ENCODE assay signal across 10 cellular contexts in the genomic region with DNA sequence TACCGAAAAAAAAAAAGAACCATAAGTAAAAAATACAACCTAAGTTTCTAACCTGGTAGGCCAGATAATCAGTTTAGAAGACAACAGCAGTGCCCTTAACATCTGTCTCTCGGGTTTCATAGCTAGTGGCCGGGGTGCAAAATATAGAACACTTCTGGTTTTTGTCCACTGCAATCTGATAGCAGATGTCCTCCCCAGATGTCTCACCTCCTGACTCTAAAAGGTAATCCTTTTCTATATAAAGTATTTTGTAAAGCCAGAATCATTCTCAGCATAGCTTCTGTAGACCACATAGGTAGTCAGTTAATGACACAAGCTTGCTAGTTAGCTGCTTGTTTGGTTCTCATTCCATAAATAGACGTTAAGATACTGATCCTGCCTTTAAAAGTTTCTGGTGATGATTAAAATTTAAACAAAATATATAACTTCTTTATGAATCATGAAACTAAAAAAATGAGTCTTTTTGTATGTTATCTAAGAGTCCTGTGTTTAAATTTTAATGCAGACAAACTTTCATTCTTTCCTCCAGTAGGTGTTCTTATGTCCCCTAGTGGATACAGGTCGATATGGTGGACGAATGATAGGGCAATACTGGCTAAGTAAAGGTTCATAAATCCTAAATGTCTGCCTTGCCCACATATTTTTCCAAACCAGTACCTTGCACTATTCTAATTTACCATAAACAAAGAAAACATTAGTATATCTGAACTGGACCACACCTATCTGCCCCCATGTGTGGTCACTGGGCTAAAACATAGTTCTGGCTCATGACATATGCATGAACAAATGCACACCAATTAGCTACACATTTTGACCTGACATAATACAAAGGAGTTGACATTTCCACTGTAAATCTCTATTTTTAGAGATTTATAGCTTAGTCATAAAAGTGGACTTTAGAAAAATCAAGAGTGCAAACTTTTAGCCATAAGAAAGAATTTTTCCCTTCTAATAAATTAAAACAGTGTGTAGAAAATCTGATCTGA.
DNase-seq lines count a peak whose midpoint lies in the region; ATAC-seq and TF ChIP-seq lines count a peak whose summit lies in the region.
"Had no signal": no experiment of that assay in that cellular context is flagged by ENCODE, and none has a peak within 500 bp of the region (broad histone marks: within the 10 kb centered on the region; RNA-seq: fewer than 3 reads in every experiment).

No MANE protein-coding gene starts in this region.

- H2BK5ac ChIP-seq in neuronal stem cell (ENCODE audit: low read length): no peak overlapping the region

- H2AFZ ChIP-seq in neuronal stem cell (ENCODE audit: low read length): no peak overlapping the region

- H3K36me3 ChIP-seq in neuronal stem cell (replicated peaks in 1 of 2; ENCODE audit: control insufficient read depth in 2 of 2, insufficient read depth in 2 of 2, low read length in 2 of 2): no peaks in the 10 kb centered on the region
- H3K36me3 ChIP-seq: ovary had no signal

- TF ChIP-seq EP300 in Ishikawa (IDR thresholded peaks at IDR 0.05; ENCODE audit: borderline replicate concordance): no peak

- no peak overlapping the region for H4K91ac ChIP-seq in neuronal stem cell (ENCODE audit: low read depth, low read length, poor library complexity)

- H3K14ac ChIP-seq in neuronal stem cell (ENCODE audit: low read length): no peak overlapping the region

- H3K9ac ChIP-seq in neuronal stem cell (ENCODE audit: low read depth, low read length, poor library complexity): no peak overlapping the region

- ATAC-seq in GM21619 (IDR thresholded peaks at IDR 0.05; ENCODE audit: unreplicated experiment): peak; percentile 72
- ATAC-seq in stimulated activated naive CD8-positive, alpha-beta T cell treated with anti-CD3 and anti-CD28 coated beads, Interleukin-15, Interleukin-2, amounts not matched to agents 100 U/mL and 50 U/mL, for 24 hours: no peak

- H3K23ac ChIP-seq in neuronal stem cell (ENCODE audit: low read depth, low read length, poor library complexity): no peak overlapping the region

- DNase-seq in fibroblast of villous mesenchyme (ENCODE audit: low read depth) (no peak), NCI-H1694 (lab: John Stamatoyannopoulos, UW) (no peak), neuronal stem cell (ENCODE audit: low spot score) (no peak), NCI-H187 treated with DMSO at 0.1 percent for 48 hours (lab: John Stamatoyannopoulos, UW) (no peak)
- DNase-seq in stimulated activated naive CD8-positive, alpha-beta T cell treated with anti-CD3 and anti-CD28 coated beads, Interleukin-15, Interleukin-2, amounts not matched to agents 100 U/mL and 50 U/mL, for 24 hours: no peak
- DNase-seq: ovary, substantia nigra had no signal

- H3K4me3 ChIP-seq in fibroblast of villous mesenchyme (ENCODE audit: low read depth, low read length) (no peak overlapping the region), neuronal stem cell (ENCODE audit: low read length in 2 of 2) (no peak overlapping the region)
- H3K4me3 ChIP-seq: ovary had no signal

- TF ChIP-seq CTCF in GM12872 (IDR thresholded peaks at IDR 0.05; ENCODE audit: insufficient read depth, low read depth, low read length) (peak; percentile 40; the same call in 2 of the 3 replicates), fibroblast of villous mesenchyme (IDR thresholded peaks at IDR 0.05; ENCODE audit: insufficient read depth, low read depth, low read length) (peak; percentile 26)

- H2BK15ac ChIP-seq in neuronal stem cell (ENCODE audit: low read length): no peak overlapping the region

- H3K9me3 ChIP-seq in neuronal stem cell (replicated peaks in 1 of 2; ENCODE audit: control insufficient read depth in 2 of 2, insufficient read depth in 1 of 2, low read depth in 1 of 2, low read length in 2 of 2): peaks cover 3 to 10% of the 10 kb centered on the region in 2 donors
- H3K9me3 ChIP-seq: ovary had no signal

- WGBS in neuronal stem cell (ENCODE audit: extremely low coverage in 2 of 2, insufficient read length in 2 of 2, insufficient replicate concordance in 1 of 2), 2 donors: no CpG with 5 or more reads among the region's 6 CpGs

- H4K8ac ChIP-seq in neuronal stem cell (ENCODE audit: low read depth, low read length): no peak overlapping the region

- peak; percentile 47; the same call in 1 of the 2 replicates for TF ChIP-seq RAD21 in Ishikawa (IDR thresholded peaks at IDR 0.05; ENCODE audit: low read depth)

- H3K4me1 ChIP-seq in neuronal stem cell (ENCODE audit: control insufficient read depth in 2 of 2, insufficient read depth in 1 of 2, low read depth in 1 of 2, low read length in 2 of 2): peaks cover 0 to 3% of the 10 kb centered on the region in 2 donors

- no peak overlapping the region for H2BK12ac ChIP-seq in neuronal stem cell (ENCODE audit: low read length)

- H3K18ac ChIP-seq in neuronal stem cell (ENCODE audit: low read length): no peak overlapping the region

- H3K79me1 ChIP-seq in neuronal stem cell (ENCODE audit: low read depth, low read length): no peaks in the 10 kb centered on the region

- H3K27ac ChIP-seq in neuronal stem cell (replicated peaks; ENCODE audit: low read length): no peak overlapping the region
- H3K27ac ChIP-seq: ovary had no signal

- no peak overlapping the region for H2AK5ac ChIP-seq in neuronal stem cell (ENCODE audit: low read depth, low read length)

- H2BK120ac ChIP-seq in neuronal stem cell (ENCODE audit: low read depth, low read length): no peak overlapping the region

- H3K4me2 ChIP-seq in neuronal stem cell (ENCODE audit: insufficient read depth, low read length, poor library complexity, severe bottlenecking): no peak overlapping the region

- H3K4ac ChIP-seq in neuronal stem cell (ENCODE audit: low read length): no peak overlapping the region

- H3K27me3 ChIP-seq in neuronal stem cell (ENCODE audit: control insufficient read depth in 3 of 3, insufficient read depth in 3 of 3, low read depth in 1 of 3, low read length in 3 of 3): no peaks in the 10 kb centered on the region
- H3K27me3 ChIP-seq: ovary had no signal

TF ChIP-seq in Ishikawa, 13 proteins besides CTCF, POLR2A, EP300 and RAD21:
- TF ChIP-seq ZBTB7A (IDR thresholded peaks at IDR 0.05; ENCODE audit: low read depth) (no peak), TEAD4 (IDR thresholded peaks at IDR 0.05) (no peak), YY1 (IDR thresholded peaks at IDR 0.05; ENCODE audit: low read depth) (no peak), TCF12 (IDR thresholded peaks at IDR 0.05; ENCODE audit: low read depth) (no peak), CREB1 (IDR thresholded peaks at IDR 0.05; ENCODE audit: low read depth) (no peak), EGR1 (IDR thresholded peaks at IDR 0.05) (no peak), USF1 (IDR thresholded peaks at IDR 0.05) (no peak), TAF1 (IDR thresholded peaks at IDR 0.05; ENCODE audit: low read depth) (no peak)
- TF ChIP-seq, protein P1, sequence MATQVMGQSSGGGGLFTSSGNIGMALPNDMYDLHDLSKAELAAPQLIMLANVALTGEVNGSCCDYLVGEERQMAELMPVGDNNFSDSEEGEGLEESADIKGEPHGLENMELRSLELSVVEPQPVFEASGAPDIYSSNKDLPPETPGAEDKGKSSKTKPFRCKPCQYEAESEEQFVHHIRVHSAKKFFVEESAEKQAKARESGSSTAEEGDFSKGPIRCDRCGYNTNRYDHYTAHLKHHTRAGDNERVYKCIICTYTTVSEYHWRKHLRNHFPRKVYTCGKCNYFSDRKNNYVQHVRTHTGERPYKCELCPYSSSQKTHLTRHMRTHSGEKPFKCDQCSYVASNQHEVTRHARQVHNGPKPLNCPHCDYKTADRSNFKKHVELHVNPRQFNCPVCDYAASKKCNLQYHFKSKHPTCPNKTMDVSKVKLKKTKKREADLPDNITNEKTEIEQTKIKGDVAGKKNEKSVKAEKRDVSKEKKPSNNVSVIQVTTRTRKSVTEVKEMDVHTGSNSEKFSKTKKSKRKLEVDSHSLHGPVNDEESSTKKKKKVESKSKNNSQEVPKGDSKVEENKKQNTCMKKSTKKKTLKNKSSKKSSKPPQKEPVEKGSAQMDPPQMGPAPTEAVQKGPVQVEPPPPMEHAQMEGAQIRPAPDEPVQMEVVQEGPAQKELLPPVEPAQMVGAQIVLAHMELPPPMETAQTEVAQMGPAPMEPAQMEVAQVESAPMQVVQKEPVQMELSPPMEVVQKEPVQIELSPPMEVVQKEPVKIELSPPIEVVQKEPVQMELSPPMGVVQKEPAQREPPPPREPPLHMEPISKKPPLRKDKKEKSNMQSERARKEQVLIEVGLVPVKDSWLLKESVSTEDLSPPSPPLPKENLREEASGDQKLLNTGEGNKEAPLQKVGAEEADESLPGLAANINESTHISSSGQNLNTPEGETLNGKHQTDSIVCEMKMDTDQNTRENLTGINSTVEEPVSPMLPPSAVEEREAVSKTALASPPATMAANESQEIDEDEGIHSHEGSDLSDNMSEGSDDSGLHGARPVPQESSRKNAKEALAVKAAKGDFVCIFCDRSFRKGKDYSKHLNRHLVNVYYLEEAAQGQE (IDR thresholded peaks at IDR 0.05; ENCODE audit: low read depth): no peak
